ENCODE assay signal across 34 cellular contexts in the genomic region with DNA sequence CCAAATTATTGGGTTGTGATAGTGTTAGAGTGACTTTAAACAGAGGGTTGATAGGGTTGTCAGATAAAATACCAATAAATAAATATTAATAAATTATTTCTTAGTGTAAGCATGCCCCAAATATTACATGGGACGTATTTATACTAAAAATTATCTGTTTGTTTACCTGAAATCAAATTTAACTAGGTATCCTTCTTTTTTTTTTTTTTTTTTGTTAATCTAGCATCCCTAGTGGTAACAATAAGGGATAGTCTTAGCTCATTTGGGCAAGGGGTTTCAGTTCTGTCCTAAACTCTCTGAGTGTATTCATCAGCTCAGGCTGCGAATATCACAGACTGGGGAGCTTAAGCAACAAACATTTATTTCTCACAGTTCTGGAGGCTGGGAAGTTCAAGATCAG. TPM values are rescaled to one million over a fixed set of nuclear protein-coding genes. Genes with fewer than 3 reads are reported as not detected.
"Had no signal": no experiment of that assay in that cellular context is flagged by ENCODE, and none has a peak within 500 bp of the region (broad histone marks: within the 10 kb centered on the region; RNA-seq: fewer than 3 reads in every experiment).

No MANE protein-coding gene starts in this region.

- H3K27ac ChIP-seq: brain microvascular endothelial cell, coronary artery, dorsolateral prefrontal cortex, esophagus muscularis mucosa, foreskin keratinocyte, gastrocnemius medialis, heart left ventricle, WERI-Rb-1 had no signal

- H3K36me3 ChIP-seq: brain microvascular endothelial cell, esophagus muscularis mucosa, gastrocnemius medialis, heart left ventricle, WERI-Rb-1 had no signal

- H3K27me3 ChIP-seq: brain microvascular endothelial cell, dorsolateral prefrontal cortex, esophagus muscularis mucosa, foreskin keratinocyte, gastrocnemius medialis had no signal

- H3K4me1 Mint-ChIP-seq: activated CD4-positive, alpha-beta T cell treated with anti-CD3 and anti-CD28 coated beads, Interleukin-2, amount 10 ng/mL, durations not matched to agents 7 days and 5 days; central memory CD8-positive, alpha-beta T cell; T-helper 17 cell had no signal

- H3K27ac Mint-ChIP-seq: activated CD4-positive, alpha-beta T cell treated with anti-CD3 and anti-CD28 coated beads, Interleukin-2, amount 10 ng/mL, durations not matched to agents 7 days and 5 days; activated CD8-positive, alpha-beta T cell treated with anti-CD3 and anti-CD28 coated beads for 36 hours; activated naive CD8-positive, alpha-beta T cell; dendritic cell treated with granulocyte-macrophage colony-stimulating factor and Interleukin-4, amounts not matched to agents 40 ng/mL and 50 ng/mL, for 4 days; T-helper 17 cell; T-helper 2 cell treated with Interferon-gamma antibody and Interleukin-4, amounts not matched to agents 5 μg/mL and 100 μg/mL, for 36 hours had no signal

- H3K27me3 Mint-ChIP-seq: activated CD4-positive, alpha-beta T cell treated with anti-CD3 and anti-CD28 coated beads, Interleukin-2, amount 10 ng/mL, durations not matched to agents 7 days and 5 days had no signal

- H3K4me1 ChIP-seq: heart left ventricle had no signal

- ATAC-seq: activated CD8-positive, alpha-beta T cell treated with anti-CD3 and anti-CD28 coated beads for 36 hours; foreskin keratinocyte; gastrocnemius medialis; heart left ventricle; T-helper 17 cell had no signal

- H3K9me3 ChIP-seq: esophagus muscularis mucosa, gastrocnemius medialis, heart left ventricle had no signal

- FAIRE-seq: astrocyte, bronchial epithelial cell had no signal

- H3K4me3 Mint-ChIP-seq: activated CD4-positive, alpha-beta T cell treated with anti-CD3 and anti-CD28 coated beads, Interleukin-2, amount 10 ng/mL, durations not matched to agents 7 days and 5 days; activated CD8-positive, alpha-beta T cell treated with anti-CD3 and anti-CD28 coated beads for 36 hours; activated naive CD8-positive, alpha-beta T cell; central memory CD8-positive, alpha-beta T cell; dendritic cell treated with granulocyte-macrophage colony-stimulating factor and Interleukin-4, amounts not matched to agents 40 ng/mL and 50 ng/mL, for 4 days; T-helper 17 cell; T-helper 2 cell treated with Interferon-gamma antibody and Interleukin-4, amounts not matched to agents 5 μg/mL and 100 μg/mL, for 36 hours had no signal

- H3K4me3 ChIP-seq: coronary artery, dorsolateral prefrontal cortex, esophagus muscularis mucosa, gastrocnemius medialis, heart left ventricle had no signal

- H3K9me3 Mint-ChIP-seq: activated CD4-positive, alpha-beta T cell treated with anti-CD3 and anti-CD28 coated beads, Interleukin-2, amount 10 ng/mL, durations not matched to agents 7 days and 5 days; central memory CD8-positive, alpha-beta T cell; dendritic cell treated with granulocyte-macrophage colony-stimulating factor and Interleukin-4, amounts not matched to agents 40 ng/mL and 50 ng/mL, for 4 days; T-helper 2 cell treated with Interferon-gamma antibody and Interleukin-4, amounts not matched to agents 5 μg/mL and 100 μg/mL, for 36 hours had no signal

- H3K36me3 Mint-ChIP-seq: activated naive CD8-positive, alpha-beta T cell had no signal

- DNase-seq: activated CD4-positive, alpha-beta T cell treated with anti-CD3 and anti-CD28 coated beads for 1 hour; activated CD4-positive, alpha-beta T cell treated with anti-CD3 and anti-CD28 coated beads for 4 hours; activated CD4-positive, alpha-beta T cell treated with anti-CD3 and anti-CD28 coated beads, Interleukin-2, amount 10 ng/mL, durations not matched to agents 7 days and 5 days; activated CD4-positive, alpha-beta T cell treated with anti-CD3 and anti-CD28 coated beads, Interleukin-2, amount 50 U/mL, for 4 hours; activated CD8-positive, alpha-beta memory T cell treated with anti-CD3 and anti-CD28 coated beads for 24 hours; activated CD8-positive, alpha-beta T cell treated with anti-CD3 and anti-CD28 coated beads for 36 hours; activated gamma-delta T cell; activated naive CD4-positive, alpha-beta T cell treated with anti-CD3 and anti-CD28 coated beads, Interleukin-2, amount 50 U/mL, for 16 hours; activated naive CD4-positive, alpha-beta T cell treated with Interleukin-2 at 50 U/mL for 16 hours; activated T-cell treated with anti-CD3 and anti-CD28 coated beads, Interleukin-2, amount 50 U/mL, for 1 hour; activated T-cell treated with anti-CD3 and anti-CD28 coated beads, Interleukin-2, amount 50 U/mL, for 48 hours; amniotic stem cell; anterior cingulate cortex; brain microvascular endothelial cell; dorsolateral prefrontal cortex; effector memory CD4-positive, alpha-beta T cell; erythroblast; foreskin keratinocyte; gastrocnemius medialis; glutamatergic neuron; heart left ventricle; T-helper 1 cell; T-helper 17 cell; T1000; WERI-Rb-1 had no signal

RNA-seq across cellular contexts. Expression of a gene that starts 1.3 kb away (rescaled TPM):
- total RNA-seq: activated CD4-positive, alpha-beta T cell treated with anti-CD3 and anti-CD28 coated beads, Interleukin-2, amount 10 ng/mL, durations not matched to agents 7 days and 5 days; activated CD8-positive, alpha-beta T cell treated with anti-CD3 and anti-CD28 coated beads for 36 hours; astrocyte; bronchial epithelial cell; cardiac septum; esophagus muscularis mucosa; foreskin keratinocyte; gastrocnemius medialis; heart left ventricle; T-helper 17 cell had no signal
- polyA plus RNA-seq: foreskin keratinocyte, heart left ventricle had no signal
